ENCODE assay signal across 1 cellular context in the genomic region with DNA sequence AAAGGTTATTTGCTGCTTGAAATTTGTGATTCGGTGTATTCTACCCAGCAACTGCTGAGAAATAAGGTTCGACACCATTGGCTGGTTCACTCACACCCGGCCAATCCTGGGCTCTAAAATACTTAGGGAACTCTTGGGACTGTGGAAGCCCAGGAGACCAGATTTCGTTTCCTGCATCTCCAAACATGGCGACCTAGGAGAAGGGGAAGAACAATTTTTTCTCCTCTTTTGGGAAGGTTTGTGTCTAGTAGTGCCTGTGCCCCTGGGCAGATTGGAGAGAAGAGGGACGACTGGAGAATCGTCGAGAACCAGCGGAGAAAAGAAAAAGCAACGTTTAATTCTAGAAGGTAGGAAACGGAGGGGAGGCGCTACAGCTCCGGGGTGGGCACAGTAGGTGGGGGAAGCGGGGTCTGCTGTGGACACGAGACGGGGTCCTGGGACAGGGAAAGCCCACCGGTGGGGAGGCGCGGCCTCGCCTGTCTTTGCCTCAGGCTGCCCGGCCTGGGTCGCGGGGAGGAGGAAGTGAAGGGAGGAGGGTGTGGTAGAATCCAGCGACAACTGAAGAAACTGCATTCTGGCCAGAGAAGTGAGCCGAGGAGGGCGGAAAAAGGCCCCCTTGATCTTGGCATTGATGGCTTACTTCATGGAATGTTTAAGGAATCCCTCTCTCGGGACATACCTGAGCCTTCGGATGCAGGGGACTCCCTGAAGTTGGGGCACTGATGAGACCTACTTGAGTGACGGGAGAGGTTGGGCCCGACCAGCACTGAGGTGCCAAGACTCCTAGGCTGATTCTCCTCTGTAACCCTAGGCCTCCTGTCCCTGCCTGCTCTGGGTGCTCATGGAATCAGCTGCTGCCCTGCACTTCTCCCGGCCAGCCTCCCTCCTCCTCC.
TF ChIP-seq lines count a peak whose summit lies in the region.

A gene (plus strand): TSS at position 160 of the 893 bp plus-strand sequence. CDS start 682 bp downstream, at position 842.

TF ChIP-seq in HepG2, 621 proteins besides CTCF, POLR2A, EP300 and RAD21 (continued from another document):
- TF ChIP-seq, protein P1, sequence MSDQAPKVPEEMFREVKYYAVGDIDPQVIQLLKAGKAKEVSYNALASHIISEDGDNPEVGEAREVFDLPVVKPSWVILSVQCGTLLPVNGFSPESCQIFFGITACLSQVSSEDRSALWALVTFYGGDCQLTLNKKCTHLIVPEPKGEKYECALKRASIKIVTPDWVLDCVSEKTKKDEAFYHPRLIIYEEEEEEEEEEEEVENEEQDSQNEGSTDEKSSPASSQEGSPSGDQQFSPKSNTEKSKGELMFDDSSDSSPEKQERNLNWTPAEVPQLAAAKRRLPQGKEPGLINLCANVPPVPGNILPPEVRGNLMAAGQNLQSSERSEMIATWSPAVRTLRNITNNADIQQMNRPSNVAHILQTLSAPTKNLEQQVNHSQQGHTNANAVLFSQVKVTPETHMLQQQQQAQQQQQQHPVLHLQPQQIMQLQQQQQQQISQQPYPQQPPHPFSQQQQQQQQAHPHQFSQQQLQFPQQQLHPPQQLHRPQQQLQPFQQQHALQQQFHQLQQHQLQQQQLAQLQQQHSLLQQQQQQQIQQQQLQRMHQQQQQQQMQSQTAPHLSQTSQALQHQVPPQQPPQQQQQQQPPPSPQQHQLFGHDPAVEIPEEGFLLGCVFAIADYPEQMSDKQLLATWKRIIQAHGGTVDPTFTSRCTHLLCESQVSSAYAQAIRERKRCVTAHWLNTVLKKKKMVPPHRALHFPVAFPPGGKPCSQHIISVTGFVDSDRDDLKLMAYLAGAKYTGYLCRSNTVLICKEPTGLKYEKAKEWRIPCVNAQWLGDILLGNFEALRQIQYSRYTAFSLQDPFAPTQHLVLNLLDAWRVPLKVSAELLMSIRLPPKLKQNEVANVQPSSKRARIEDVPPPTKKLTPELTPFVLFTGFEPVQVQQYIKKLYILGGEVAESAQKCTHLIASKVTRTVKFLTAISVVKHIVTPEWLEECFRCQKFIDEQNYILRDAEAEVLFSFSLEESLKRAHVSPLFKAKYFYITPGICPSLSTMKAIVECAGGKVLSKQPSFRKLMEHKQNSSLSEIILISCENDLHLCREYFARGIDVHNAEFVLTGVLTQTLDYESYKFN (CRISPR knock-in tag; conservative IDR thresholded peaks at IDR 0.05): no peak; the same call in 1 of the 2 replicates
- TF ChIP-seq STAT5B (CRISPR knock-in tag; IDR thresholded peaks at IDR 0.05) (no peak), ZNF552 (CRISPR knock-in tag; IDR thresholded peaks at IDR 0.05; ENCODE audit: borderline replicate concordance) (no peak), MYC (CRISPR knock-in tag; IDR thresholded peaks at IDR 0.05; ENCODE audit: borderline replicate concordance) (0 out of 2 replicates have a peak, but pooled peaks have one; percentile 46), ZNF839 (CRISPR knock-in tag; IDR thresholded peaks at IDR 0.05; ENCODE audit: borderline replicate concordance) (peak; percentile 75; the same call in 1 of the 2 replicates), ZNF660 (CRISPR knock-in tag; IDR thresholded peaks at IDR 0.05; ENCODE audit: borderline replicate concordance, low read depth) (no peak), ZSCAN31 (CRISPR knock-in tag; IDR thresholded peaks at IDR 0.05; ENCODE audit: low read depth) (no peak), ZKSCAN5 (CRISPR knock-in tag; IDR thresholded peaks at IDR 0.05) (peak; percentile 73; the same call in 1 of the 2 replicates), SNAPC2 (CRISPR knock-in tag; IDR thresholded peaks at IDR 0.05) (peak; percentile 18; the same call in 1 of the 2 replicates), ZNF883 (CRISPR knock-in tag; IDR thresholded peaks at IDR 0.05; ENCODE audit: not compliant biosample characterization) (no peak), RNF2 (conservative IDR thresholded peaks at IDR 0.05; ENCODE audit: low read depth) (no peak), ZNF30 (CRISPR knock-in tag; IDR thresholded peaks at IDR 0.05) (no peak), NFE2L1 (CRISPR knock-in tag; IDR thresholded peaks at IDR 0.05; ENCODE audit: borderline replicate concordance) (no peak)
- TF ChIP-seq, protein P2, sequence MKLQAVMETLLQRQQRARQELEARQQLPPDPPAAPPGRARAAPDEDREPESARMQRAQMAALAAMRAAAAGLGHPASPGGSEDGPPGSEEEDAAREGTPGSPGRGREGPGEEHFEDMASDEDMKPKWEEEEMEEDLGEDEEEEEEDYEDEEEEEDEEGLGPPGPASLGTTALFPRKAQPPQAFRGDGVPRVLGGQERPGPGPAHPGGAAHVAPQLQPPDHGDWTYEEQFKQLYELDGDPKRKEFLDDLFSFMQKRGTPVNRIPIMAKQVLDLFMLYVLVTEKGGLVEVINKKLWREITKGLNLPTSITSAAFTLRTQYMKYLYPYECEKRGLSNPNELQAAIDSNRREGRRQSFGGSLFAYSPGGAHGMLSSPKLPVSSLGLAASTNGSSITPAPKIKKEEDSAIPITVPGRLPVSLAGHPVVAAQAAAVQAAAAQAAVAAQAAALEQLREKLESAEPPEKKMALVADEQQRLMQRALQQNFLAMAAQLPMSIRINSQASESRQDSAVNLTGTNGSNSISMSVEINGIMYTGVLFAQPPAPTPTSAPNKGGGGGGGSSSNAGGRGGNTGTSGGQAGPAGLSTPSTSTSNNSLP (IDR thresholded peaks at IDR 0.05; ENCODE audit: low read depth, low read length): no peak
- TF ChIP-seq, protein P3, sequence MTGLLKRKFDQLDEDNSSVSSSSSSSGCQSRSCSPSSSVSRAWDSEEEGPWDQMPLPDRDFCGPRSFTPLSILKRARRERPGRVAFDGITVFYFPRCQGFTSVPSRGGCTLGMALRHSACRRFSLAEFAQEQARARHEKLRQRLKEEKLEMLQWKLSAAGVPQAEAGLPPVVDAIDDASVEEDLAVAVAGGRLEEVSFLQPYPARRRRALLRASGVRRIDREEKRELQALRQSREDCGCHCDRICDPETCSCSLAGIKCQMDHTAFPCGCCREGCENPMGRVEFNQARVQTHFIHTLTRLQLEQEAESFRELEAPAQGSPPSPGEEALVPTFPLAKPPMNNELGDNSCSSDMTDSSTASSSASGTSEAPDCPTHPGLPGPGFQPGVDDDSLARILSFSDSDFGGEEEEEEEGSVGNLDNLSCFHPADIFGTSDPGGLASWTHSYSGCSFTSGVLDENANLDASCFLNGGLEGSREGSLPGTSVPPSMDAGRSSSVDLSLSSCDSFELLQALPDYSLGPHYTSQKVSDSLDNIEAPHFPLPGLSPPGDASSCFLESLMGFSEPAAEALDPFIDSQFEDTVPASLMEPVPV (CRISPR knock-in tag; IDR thresholded peaks at IDR 0.05): no peak
